9 cellular contexts compared by ENCODE assay signal in the genomic region with DNA sequence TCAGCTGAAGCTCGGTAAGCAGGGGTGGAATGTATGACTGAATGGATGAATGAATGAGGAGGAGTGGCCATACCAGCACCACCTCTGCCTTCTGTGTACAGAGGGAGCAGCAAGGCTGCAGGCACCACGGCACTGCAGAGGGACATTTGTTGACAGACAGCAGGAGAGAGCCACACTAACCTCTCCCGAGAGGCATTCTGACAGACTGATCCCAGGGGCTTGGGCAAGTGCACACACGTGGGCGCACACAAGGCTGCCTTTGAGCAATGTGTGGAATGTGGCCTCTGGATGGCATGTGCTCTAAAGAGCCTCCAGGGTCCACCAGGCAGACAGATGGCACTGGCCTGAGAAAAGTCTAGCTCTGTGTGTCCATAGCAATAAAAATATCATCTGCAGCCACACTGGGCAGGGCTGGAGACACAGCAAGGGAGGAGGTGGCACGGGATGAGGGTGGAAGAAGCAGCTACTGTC.
A peak's percentile ranks its signal among the peaks of the same experiment; 100 is the strongest.
DNase-seq lines count a peak whose midpoint lies in the region; ATAC-seq and TF ChIP-seq lines count a peak whose summit lies in the region.
"Had no signal": no experiment of that assay in that cellular context is flagged by ENCODE, and none has a peak within 500 bp of the region (broad histone marks: within the 10 kb centered on the region; RNA-seq: fewer than 3 reads in every experiment).

No MANE protein-coding gene starts in this region.

- DNase-seq in EH (ENCODE audit: low read depth) (peak; percentile 75), NCI-H1694 treated with DMSO at 0.1 percent for 48 hours (lab: John Stamatoyannopoulos, UW) (peak; percentile 65), epithelial cell of prostate (ENCODE audit: low read depth, low spot score) (peak; percentile 24), prostate gland (ENCODE audit: low spot score) (peak; percentile 41), AG08396 (ENCODE audit: low spot score) (no peak)
- DNase-seq in activated CD4-positive, alpha-beta T cell treated with anti-CD3 and anti-CD28 coated beads, Interleukin-2, amount 50 U/mL, for 48 hours = no peak
- DNase-seq in activated CD4-positive, alpha-beta T cell treated with anti-CD3 and anti-CD28 coated beads for 36 hours = no peak
- DNase-seq: NCI-H2107 had no signal

- no peak overlapping the region for H3K4me3 ChIP-seq in prostate gland

- H3K27ac Mint-ChIP-seq in activated CD4-positive, alpha-beta T cell treated with anti-CD3 and anti-CD28 coated beads for 36 hours = no peak overlapping the region

- H3K27ac ChIP-seq in epithelial cell of prostate (peak overlapping the region; percentile 22), prostate gland (no peak overlapping the region)
- H3K27ac ChIP-seq: HL-60 had no signal

- intact Hi-C loops in prostate gland (cut with DNase I) = no loop called here
- intact Hi-C loops in activated CD4-positive, alpha-beta T cell treated with anti-CD3 and anti-CD28 coated beads for 36 hours (cut with DNase I, micrococcal nuclease) = no loop called here

- WGBS in prostate gland = 23% methylated on average over 6 of the region's 6 CpGs

- no peaks in the 10 kb centered on the region for H3K27me3 Mint-ChIP-seq in activated CD4-positive, alpha-beta T cell treated with anti-CD3 and anti-CD28 coated beads for 36 hours

- no peaks in the 10 kb centered on the region for H3K27me3 ChIP-seq in prostate gland (replicated peaks; ENCODE audit: insufficient read depth)

- no peak for ATAC-seq in activated CD4-positive, alpha-beta T cell treated with anti-CD3 and anti-CD28 coated beads for 36 hours

- no peaks in the 10 kb centered on the region for H3K36me3 Mint-ChIP-seq in activated CD4-positive, alpha-beta T cell treated with anti-CD3 and anti-CD28 coated beads for 36 hours (ENCODE audit: low read depth)

- TF ChIP-seq CTCF in prostate gland (IDR thresholded peaks at IDR 0.05) = no peak

- CTCF ChIA-PET in activated CD4-positive, alpha-beta T cell treated with anti-CD3 and anti-CD28 coated beads for 36 hours (lab: Charles Lee) = interaction anchor here (0.6 to 0.9 kb wide), 2 partner anchors 11 to 12 kb away, joined by 3 to 4 read pairs; no protein-coding TSS in a partner anchor

- TF ChIP-seq POLR2A in prostate gland (IDR thresholded peaks at IDR 0.05) = no peak

- H3K4me1 ChIP-seq in prostate gland (replicated peaks) = no peaks in the 10 kb centered on the region

- H3K36me3 ChIP-seq in prostate gland = no peaks in the 10 kb centered on the region

- no peaks in the 10 kb centered on the region for H3K9me3 Mint-ChIP-seq in activated CD4-positive, alpha-beta T cell treated with anti-CD3 and anti-CD28 coated beads for 36 hours (ENCODE audit: low read depth)

- H3K9me3 ChIP-seq in prostate gland = no peaks in the 10 kb centered on the region

- H3K4me3 Mint-ChIP-seq in activated CD4-positive, alpha-beta T cell treated with anti-CD3 and anti-CD28 coated beads for 36 hours = no peak overlapping the region

- POLR2A ChIA-PET in activated CD4-positive, alpha-beta T cell treated with anti-CD3 and anti-CD28 coated beads for 36 hours (lab: Charles Lee) = no interaction called here

- H3K4me1 Mint-ChIP-seq in activated CD4-positive, alpha-beta T cell treated with anti-CD3 and anti-CD28 coated beads for 36 hours = no peaks in the 10 kb centered on the region

Comparison
In these comparisons a context has a peak if more than half of its experiments do, and no peak if none do; other contexts are left out.
1. DNase-seq: peak in EH (single experiment), NCI-H1694 treated with DMSO at 0.1 percent for 48 hours (single experiment), epithelial cell of prostate (single experiment) and prostate gland (single experiment); none in activated CD4-positive, alpha-beta T cell treated with anti-CD3 and anti-CD28 coated beads, Interleukin-2, amount 50 U/mL, for 48 hours (0 of 2), AG08396 (single experiment) and activated CD4-positive, alpha-beta T cell treated with anti-CD3 and anti-CD28 coated beads for 36 hours (single experiment).